In genomic region chr4:62835579-62835978, GRCh38 we compare ENCODE assay signal across 21 cellular contexts.
DNase-seq lines count a peak whose midpoint lies in the region; ATAC-seq, FAIRE-seq and TF ChIP-seq lines count a peak whose summit lies in the region.
"Had no signal": no experiment of that assay in that cellular context is flagged by ENCODE, and none has a peak within 500 bp of the region (broad histone marks: within the 10 kb centered on the region; RNA-seq: fewer than 3 reads in every experiment).

No MANE protein-coding gene starts in this region.

- H3K36me3 ChIP-seq in GM23338 (ENCODE audit: insufficient read depth) = no peaks in the 10 kb centered on the region
- H3K36me3 ChIP-seq: BLaER1 had no signal

- no peaks in the 10 kb centered on the region for H4K20me1 ChIP-seq in GM23338 (replicated peaks; ENCODE audit: insufficient read depth)
- H4K20me1 ChIP-seq: BLaER1 had no signal

- H3F3A ChIP-seq in GM23338 (replicated peaks; ENCODE audit: low read depth) = no peaks in the 10 kb centered on the region

- no peaks in the 10 kb centered on the region for H3K79me2 ChIP-seq in GM23338 (replicated peaks; ENCODE audit: insufficient read depth)

- no peaks in the 10 kb centered on the region for H3K36me3 Mint-ChIP-seq in GM23338 (ENCODE audit: low read depth)
- H3K36me3 Mint-ChIP-seq: CD4-positive, CD25-positive, alpha-beta regulatory T cell; CD8-positive, alpha-beta T cell had no signal

- FAIRE-seq in HTR-8/SVneo (lab: Jason Lieb, UNC) = no peak
- FAIRE-seq: GM12891, H1 had no signal

- H3K27me3 Mint-ChIP-seq in GM23338 (ENCODE audit: insufficient read depth, low read depth, poor library complexity) = no peaks in the 10 kb centered on the region
- H3K27me3 Mint-ChIP-seq: B cell; CD4-positive, CD25-positive, alpha-beta regulatory T cell had no signal

- no peaks in the 10 kb centered on the region for H3K27me3 ChIP-seq in GM23338 (ENCODE audit: insufficient read depth)
- H3K27me3 ChIP-seq: BLaER1 had no signal

- H3K4me1 ChIP-seq in GM23338 (ENCODE audit: insufficient read depth) = no peaks in the 10 kb centered on the region
- H3K4me1 ChIP-seq: BLaER1, Caco-2 had no signal

- H2AFZ ChIP-seq in GM23338 = no peak overlapping the region

- H3K4me2 ChIP-seq in GM23338 = no peak overlapping the region
- H3K4me2 ChIP-seq: BLaER1 had no signal

- no peaks in the 10 kb centered on the region for H3K4me1 Mint-ChIP-seq in GM23338
- H3K4me1 Mint-ChIP-seq: B cell; CD4-positive, CD25-positive, alpha-beta regulatory T cell had no signal

- no peak overlapping the region for H3K27ac Mint-ChIP-seq in GM23338
- H3K27ac Mint-ChIP-seq: B cell; CD4-positive, CD25-positive, alpha-beta regulatory T cell; CD8-positive, alpha-beta T cell had no signal

- no peak overlapping the region for H3K27ac ChIP-seq in GM23338 (ENCODE audit: low read depth)
- H3K27ac ChIP-seq: BLaER1, C4-2B had no signal

- DNase-seq in Ammon's horn (ENCODE audit: low spot score) = peak; percentile 47
- DNase-seq in HTR-8/SVneo (ENCODE audit: insufficient read length, low spot score) = peak; percentile 3
- peak; percentile 1 for DNase-seq in left kidney (ENCODE audit: low read depth, low spot score)
- DNase-seq in GM23338 (ENCODE audit: low spot score) = no peak
- DNase-seq in NCI-H226 = no peak
- DNase-seq: Caco-2; CD4-positive, CD25-positive, alpha-beta regulatory T cell; CD8-positive, alpha-beta T cell; DMS53; DMS79 treated with DMSO at 0.1 percent for 48 hours; GF-D8; H7; HCEC 1CT had no signal

- H3K4me3 Mint-ChIP-seq in GM23338 = no peak overlapping the region
- H3K4me3 Mint-ChIP-seq: B cell; CD4-positive, CD25-positive, alpha-beta regulatory T cell; CD8-positive, alpha-beta T cell had no signal

- no peak overlapping the region for H3K4me3 ChIP-seq in GM23338
- H3K4me3 ChIP-seq: BLaER1 had no signal

- H3K9me2 ChIP-seq in GM23338 (ENCODE audit: insufficient read depth) = peaks cover 16% of the 10 kb centered on the region; the same call in 1 of the 2 replicates

- ATAC-seq in esophagus mucosa (peak; percentile 39), GM23338 (no peak), GM18870 (IDR thresholded peaks at IDR 0.05; ENCODE audit: unreplicated experiment) (no peak), GM18498 (IDR thresholded peaks at IDR 0.05; ENCODE audit: unreplicated experiment) (no peak)
- ATAC-seq: CD8-positive, alpha-beta T cell had no signal

- no peak for TF ChIP-seq CTCF in GM23338 (conservative IDR thresholded peaks at IDR 0.05; ENCODE audit: low read depth in 2 of 2)

- peaks cover 4% of the 10 kb centered on the region; the same call in 2 of the 3 replicates for H3K9me3 Mint-ChIP-seq in GM23338

TF ChIP-seq in GM23338, 12 proteins besides CTCF, POLR2A, EP300 and RAD21 (continues in another document):
- TF ChIP-seq EZH2phosphoT487 (IDR thresholded peaks at IDR 0.05; ENCODE audit: unreplicated experiment) = no peak
- no peak for TF ChIP-seq CREB1 (CRISPR knock-in tag; IDR thresholded peaks at IDR 0.05; ENCODE audit: low read depth)
- no peak for TF ChIP-seq JUNB (IDR thresholded peaks at IDR 0.05; ENCODE audit: unreplicated experiment)
- TF ChIP-seq REST (IDR thresholded peaks at IDR 0.05; ENCODE audit: unreplicated experiment) = no peak
- TF ChIP-seq NANOG (IDR thresholded peaks at IDR 0.05; ENCODE audit: borderline replicate concordance) = no peak
- no peak for TF ChIP-seq ZNF114 (CRISPR knock-in tag; IDR thresholded peaks at IDR 0.05)
- no peak for TF ChIP-seq ZNF462 (CRISPR knock-in tag; IDR thresholded peaks at IDR 0.05)
- TF ChIP-seq EZH2 (IDR thresholded peaks at IDR 0.05; ENCODE audit: low read depth, unreplicated experiment) = no peak
- TF ChIP-seq ZNF331 (CRISPR knock-in tag; IDR thresholded peaks at IDR 0.05; ENCODE audit: low read depth) = no peak

Comparison
In these comparisons a context has a peak if more than half of its experiments do, and no peak if none do; other contexts are left out.
1. DNase-seq: peak in Ammon's horn (single experiment), HTR-8/SVneo (single experiment) and left kidney (single experiment); none in GM23338 (single experiment) and NCI-H226 (single experiment).